Comparison of ENCODE assay signal across 9 cellular contexts in genomic region chr1:38000233-38000528, GRCh38. TPM values are rescaled to one million over a fixed set of nuclear protein-coding genes. Genes with fewer than 3 reads are reported as not detected.
DNase-seq lines count a peak whose midpoint lies in the region; ATAC-seq and TF ChIP-seq lines count a peak whose summit lies in the region.
"Had no signal": no experiment of that assay in that cellular context is flagged by ENCODE, and none has a peak within 500 bp of the region (broad histone marks: within the 10 kb centered on the region; RNA-seq: fewer than 3 reads in every experiment).

No MANE protein-coding gene starts in this region.

- H3K27me3 ChIP-seq in foreskin keratinocyte (no peaks in the 10 kb centered on the region), rectal smooth muscle tissue (ENCODE audit: control insufficient read depth, insufficient read depth, low read length) (peaks cover 2% of the 10 kb centered on the region)

- no peaks in the 10 kb centered on the region for H3K9me3 Mint-ChIP-seq in Calu3 (ENCODE audit: low read depth, unreplicated experiment)
- H3K9me3 Mint-ChIP-seq in activated CD4-positive, alpha-beta memory T cell treated with anti-CD3 and anti-CD28 coated beads for 36 hours = no peaks in the 10 kb centered on the region

- TF ChIP-seq CTCF in Calu3 (IDR thresholded peaks at IDR 0.05; ENCODE audit: unreplicated experiment) (no peak), foreskin keratinocyte (conservative IDR thresholded peaks at IDR 0.05) (no peak), GM13976 (IDR thresholded peaks at IDR 0.05; ENCODE audit: borderline replicate concordance, control extremely low read depth, extremely low read depth, insufficient read depth, missing control alignments) (no peak)

- peak overlapping the region; percentile 10 for H3K4me3 Mint-ChIP-seq in Calu3 (ENCODE audit: low read depth, unreplicated experiment)
- H3K4me3 Mint-ChIP-seq in activated CD4-positive, alpha-beta memory T cell treated with anti-CD3 and anti-CD28 coated beads for 36 hours = no peak overlapping the region

- peaks cover 25% of the 10 kb centered on the region for H3K4me1 ChIP-seq in foreskin keratinocyte
- H3K4me1 ChIP-seq in rectal smooth muscle tissue (ENCODE audit: control insufficient read depth, insufficient read depth, low read length) = peaks cover 53% of the 10 kb centered on the region

- BruUV-seq in Calu3 (replicated peaks; lab: Mats Ljungman, UMichigan) = no TSS peak

- intact Hi-C loops in Calu3 (cut with micrococcal nuclease; ENCODE audit: unreplicated experiment) = no loop called here
- intact Hi-C loops in activated CD4-positive, alpha-beta memory T cell treated with anti-CD3 and anti-CD28 coated beads for 36 hours (cut with micrococcal nuclease) = no loop called here

- H3K4me3 ChIP-seq in rectal smooth muscle tissue (ENCODE audit: low read length) = peak overlapping the region; percentile 38

- in situ Hi-C loops in GM13976 (cut with MboI; ENCODE audit: low sequenced_read_pairs, unreplicated experiment) = no loop called here

- peaks cover 49% of the 10 kb centered on the region for H3K36me3 Mint-ChIP-seq in Calu3 (ENCODE audit: insufficient read depth, unreplicated experiment)
- peaks cover 10% of the 10 kb centered on the region for H3K36me3 Mint-ChIP-seq in activated CD4-positive, alpha-beta memory T cell treated with anti-CD3 and anti-CD28 coated beads for 36 hours

- no peak overlapping the region for H3K27ac ChIP-seq in foreskin keratinocyte
- peak overlapping the region; percentile 93 for H3K27ac ChIP-seq in rectal smooth muscle tissue (ENCODE audit: low read depth, low read length)

- CTCF ChIA-PET in Calu3 (lab: Charles Lee) = interaction anchor here (0.6 to 1.3 kb wide), 3 partner anchors 11 to 1821 kb away, joined by 3 to 4 read pairs (median 4); no protein-coding TSS in a partner anchor
- CTCF ChIA-PET in activated CD4-positive, alpha-beta memory T cell treated with anti-CD3 and anti-CD28 coated beads for 36 hours (lab: Charles Lee) = interaction anchor here (0.9 to 2.2 kb wide), 2 partner anchors 10 to 27 kb away, joined by 3 to 19 read pairs; partner anchors contain the start of gene SF3A3

- ATAC-seq in foreskin keratinocyte = peak; percentile 8
- no peak for ATAC-seq in HG03097 (IDR thresholded peaks at IDR 0.05; ENCODE audit: low FRiP score, unreplicated experiment)
- ATAC-seq in GM19467 (IDR thresholded peaks at IDR 0.05; ENCODE audit: unreplicated experiment) = no peak

- peaks cover 48% of the 10 kb centered on the region for H3K4me1 Mint-ChIP-seq in Calu3 (ENCODE audit: low read depth, unreplicated experiment)
- H3K4me1 Mint-ChIP-seq in activated CD4-positive, alpha-beta memory T cell treated with anti-CD3 and anti-CD28 coated beads for 36 hours (ENCODE audit: low read depth) = peaks cover 43% of the 10 kb centered on the region

- peak overlapping the region; percentile 89 for H3K27ac Mint-ChIP-seq in Calu3 (ENCODE audit: unreplicated experiment)
- peak overlapping the region; percentile 52 for H3K27ac Mint-ChIP-seq in activated CD4-positive, alpha-beta memory T cell treated with anti-CD3 and anti-CD28 coated beads for 36 hours

- peaks cover 3% of the 10 kb centered on the region for H3K36me3 ChIP-seq in rectal smooth muscle tissue (ENCODE audit: control insufficient read depth, insufficient read depth, low read length)

- no peaks in the 10 kb centered on the region for H3K27me3 Mint-ChIP-seq in Calu3 (ENCODE audit: unreplicated experiment)
- peaks cover 1% of the 10 kb centered on the region for H3K27me3 Mint-ChIP-seq in activated CD4-positive, alpha-beta memory T cell treated with anti-CD3 and anti-CD28 coated beads for 36 hours

- POLR2A ChIA-PET in activated CD4-positive, alpha-beta memory T cell treated with anti-CD3 and anti-CD28 coated beads for 36 hours (lab: Charles Lee) = interaction anchor here (0.8 kb wide), 1 partner anchor 13 kb away, joined by 3 read pairs; no protein-coding TSS in a partner anchor

- DNase-seq in Calu3 = no peak
- DNase-seq in activated CD4-positive, alpha-beta memory T cell treated with anti-CD3 and anti-CD28 coated beads for 36 hours = no peak
- no peak for DNase-seq in foreskin keratinocyte
- DNase-seq in occipital lobe (lab: John Stamatoyannopoulos, UW) = no peak
- DNase-seq in GM13976 (ENCODE audit: low spot score) = no peak
- DNase-seq: NCI-H2107 had no signal

- H3K9ac ChIP-seq in rectal smooth muscle tissue (ENCODE audit: low read length) = no peak overlapping the region

RNA-seq across cellular contexts. Expression of gene FHL3, which starts 5.1 kb away (rescaled TPM):
- total RNA-seq in Calu3 (2022) = 16.9 and 20.4 TPM in 2 replicates
- 10 to 100 TPM; 14.4 to 14.7 TPM for total RNA-seq in activated CD4-positive, alpha-beta memory T cell treated with anti-CD3 and anti-CD28 coated beads for 36 hours
- total RNA-seq in foreskin keratinocyte = 12.1 and 15.8 TPM in 2 replicates
- polyA plus RNA-seq in foreskin keratinocyte = 22.9 and 32.8 TPM in 2 replicates
- 4.1 TPM for total RNA-seq in occipital lobe

RNA-seq across cellular contexts. Expression of gene SF3A3, which starts 10.4 kb away (rescaled TPM):
- total RNA-seq in Calu3 (2022) (75.3 and 91.7 TPM in 2 replicates), foreskin keratinocyte (77.6 and 102 TPM in 2 replicates), occipital lobe (53.5 TPM)
- 10 to 100 TPM; 93.5 to 94.4 TPM for total RNA-seq in activated CD4-positive, alpha-beta memory T cell treated with anti-CD3 and anti-CD28 coated beads for 36 hours
- polyA plus RNA-seq in foreskin keratinocyte = 40.1 and 49.1 TPM in 2 replicates

RNA-seq across cellular contexts. Expression of gene UTP11, which starts 12.4 kb away (rescaled TPM):
- total RNA-seq in Calu3 (2022) (38.5 and 43.0 TPM in 2 replicates), foreskin keratinocyte (51.0 and 65.2 TPM in 2 replicates), occipital lobe (52.9 TPM)
- total RNA-seq in activated CD4-positive, alpha-beta memory T cell treated with anti-CD3 and anti-CD28 coated beads for 36 hours = 10 to 100 TPM; 51.2 to 52.3 TPM
- polyA plus RNA-seq in foreskin keratinocyte = 50.6 and 64.0 TPM in 2 replicates

RNA-seq across cellular contexts. Expression of gene POU3F1, which starts 46.4 kb away (rescaled TPM):
- not detected in 2 replicates for total RNA-seq in Calu3 (2022)
- total RNA-seq in activated CD4-positive, alpha-beta memory T cell treated with anti-CD3 and anti-CD28 coated beads for 36 hours = under 1 TPM; 0.26 to 0.36 TPM
- 0.14 and 0.25 TPM in 2 replicates for total RNA-seq in foreskin keratinocyte
- 0.08 and 0.12 TPM in 2 replicates for polyA plus RNA-seq in foreskin keratinocyte
- total RNA-seq in occipital lobe = 9.4 TPM

RNA-seq across cellular contexts. Expression of gene INPP5B, which starts 53.3 kb away (rescaled TPM):
- total RNA-seq in Calu3 (2022) = 18.0 and 21.5 TPM in 2 replicates
- total RNA-seq in activated CD4-positive, alpha-beta memory T cell treated with anti-CD3 and anti-CD28 coated beads for 36 hours = 10 to 100 TPM; 24.3 to 24.4 TPM
- 7.3 and 8.0 TPM in 2 replicates for total RNA-seq in foreskin keratinocyte
- polyA plus RNA-seq in foreskin keratinocyte = 2.7 and 3.2 TPM in 2 replicates
- 16.7 TPM for total RNA-seq in occipital lobe
